Comparison of ENCODE assay signal across 16 cellular contexts in the genomic region with DNA sequence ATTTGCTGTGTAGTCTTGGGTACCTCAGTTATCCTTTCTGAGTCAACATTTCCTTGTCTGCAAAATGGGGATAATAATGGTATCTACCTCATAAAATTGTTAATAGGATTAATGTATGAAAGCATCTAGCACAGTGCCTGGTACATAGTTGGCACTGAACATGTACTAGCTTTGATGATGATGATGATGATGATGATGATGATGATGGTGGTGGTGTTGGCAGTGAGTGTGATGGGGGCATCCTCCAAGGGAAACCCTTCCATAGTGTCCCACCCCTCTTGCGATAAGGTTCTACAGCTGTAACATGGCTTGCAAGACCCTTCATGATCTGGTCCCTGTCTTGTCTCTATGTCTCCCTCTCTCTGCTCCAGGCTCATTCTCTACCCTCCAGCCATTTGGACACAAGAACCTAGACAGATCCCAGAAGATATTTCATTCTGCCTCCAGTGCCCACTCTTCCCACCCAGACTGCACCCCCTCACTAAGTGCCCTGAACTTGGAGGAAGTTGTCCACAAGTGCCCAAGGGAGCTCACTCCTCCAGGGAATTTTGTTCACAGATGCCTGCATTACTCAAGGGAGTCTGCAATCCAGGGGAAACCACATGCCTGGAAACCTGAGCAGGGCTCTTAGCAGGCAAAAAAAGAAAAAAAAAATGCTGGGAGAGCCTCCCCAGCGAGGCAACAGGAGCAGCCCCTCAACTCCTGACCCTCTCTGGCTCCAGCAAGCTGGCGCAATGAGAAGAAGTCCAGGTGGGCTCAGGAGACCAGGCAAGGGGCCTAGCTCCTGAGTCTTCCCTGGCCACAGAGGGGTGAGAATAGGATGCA. TPM values are rescaled to one million over a fixed set of nuclear protein-coding genes. Genes with fewer than 3 reads are reported as not detected.
DNase-seq lines count a peak whose midpoint lies in the region; ATAC-seq, FAIRE-seq and TF ChIP-seq lines count a peak whose summit lies in the region.
"Had no signal": no experiment of that assay in that cellular context is flagged by ENCODE, and none has a peak within 500 bp of the region (broad histone marks: within the 10 kb centered on the region; RNA-seq: fewer than 3 reads in every experiment).

No MANE protein-coding gene starts in this region.

- H3K27me3 Mint-ChIP-seq in progenitor cell of endocrine pancreas, result peaks cover 3% of the 10 kb centered on the region

- H3K36me3 ChIP-seq in RWPE2 (ENCODE audit: low read depth) (peaks cover 3% of the 10 kb centered on the region; the same call in 1 of the 2 replicates), smooth muscle cell (ENCODE audit: low read depth) (no peaks in the 10 kb centered on the region), small intestine (ENCODE audit: control insufficient read depth in 2 of 2, insufficient read depth in 2 of 2, low read length in 2 of 2) (no peaks in the 10 kb centered on the region)
- H3K36me3 ChIP-seq: lower lobe of right lung had no signal

- peak overlapping the region; percentile 59 for H3K4me2 ChIP-seq in smooth muscle cell

- POLR2A ChIA-PET in GM10248 (lab: Yijun Ruan, JAX), result no interaction called here

- H4K20me1 ChIP-seq in smooth muscle cell (ENCODE audit: low read depth), result no peaks in the 10 kb centered on the region

- peaks cover 25% of the 10 kb centered on the region for H3F3A ChIP-seq in smooth muscle cell (ENCODE audit: low read depth)

- peak overlapping the region; percentile 48 for H3K9ac ChIP-seq in smooth muscle cell (ENCODE audit: low read depth)

- CTCF ChIA-PET in GM10248 (lab: Yijun Ruan, JAX), result no interaction called here

- H3K27me3 ChIP-seq in RWPE2 (ENCODE audit: insufficient read depth, poor library complexity, severe bottlenecking), result no peaks in the 10 kb centered on the region
- no peaks in the 10 kb centered on the region for H3K27me3 ChIP-seq in smooth muscle cell (ENCODE audit: low read depth)
- H3K27me3 ChIP-seq in small intestine (ENCODE audit: control insufficient read depth in 2 of 2, insufficient read depth in 2 of 2, low read length in 2 of 2), result no peaks in the 10 kb centered on the region
- H3K27me3 ChIP-seq: colonic mucosa had no signal

- no peaks in the 10 kb centered on the region for H3K4me1 Mint-ChIP-seq in progenitor cell of endocrine pancreas (ENCODE audit: low read depth)

- H3K9me3 Mint-ChIP-seq in progenitor cell of endocrine pancreas (ENCODE audit: low read depth), result peaks cover 4% of the 10 kb centered on the region

- no peak overlapping the region for H2AFZ ChIP-seq in smooth muscle cell (ENCODE audit: low read depth)

- H3K27ac ChIP-seq in RWPE2 (ENCODE audit: poor library complexity, severe bottlenecking) (peak overlapping the region; percentile 61), smooth muscle cell (ENCODE audit: low read depth) (peak overlapping the region; percentile 94), small intestine (ENCODE audit: low read depth in 1 of 2, low read length in 1 of 2) (no peak overlapping the region)
- H3K27ac ChIP-seq: 22Rv1, colonic mucosa, lower lobe of right lung had no signal

- H3K27ac Mint-ChIP-seq in progenitor cell of endocrine pancreas, result no peak overlapping the region
- H3K27ac Mint-ChIP-seq: activated naive CD8-positive, alpha-beta T cell had no signal

- H3K9me3 ChIP-seq in RWPE2 (ENCODE audit: severe bottlenecking) (no peaks in the 10 kb centered on the region), smooth muscle cell (replicated peaks; ENCODE audit: low read depth) (no peaks in the 10 kb centered on the region), small intestine (ENCODE audit: control insufficient read depth, low read depth) (no peaks in the 10 kb centered on the region)
- H3K9me3 ChIP-seq: colonic mucosa, lower lobe of right lung had no signal

- no peaks in the 10 kb centered on the region for H3K79me2 ChIP-seq in smooth muscle cell (ENCODE audit: low read depth)

- H3K4me3 Mint-ChIP-seq in progenitor cell of endocrine pancreas (ENCODE audit: low read depth), result no peak overlapping the region
- H3K4me3 Mint-ChIP-seq: activated naive CD8-positive, alpha-beta T cell had no signal

- peaks cover 24% of the 10 kb centered on the region for H3K4me1 ChIP-seq in RWPE2 (ENCODE audit: insufficient read depth, poor library complexity, severe bottlenecking)
- peaks cover 7% of the 10 kb centered on the region for H3K4me1 ChIP-seq in smooth muscle cell (ENCODE audit: low read depth)
- peaks cover 0 to 3% of the 10 kb centered on the region in 2 donors for H3K4me1 ChIP-seq in small intestine (ENCODE audit: control insufficient read depth in 2 of 2, insufficient read depth in 1 of 2, low read depth in 1 of 2, low read length in 1 of 2)
- H3K4me1 ChIP-seq: colonic mucosa, lower lobe of right lung had no signal

- H3K4me3 ChIP-seq in RWPE2 (ENCODE audit: severe bottlenecking) (no peak overlapping the region), smooth muscle cell (no peak overlapping the region), small intestine (ENCODE audit: low read depth in 1 of 2, low read length in 2 of 2) (no peak overlapping the region)
- H3K4me3 ChIP-seq: colonic mucosa, lower lobe of right lung had no signal

- DNase-seq in DMS 273 (lab: John Stamatoyannopoulos, UW; ENCODE audit: unreplicated experiment) (peak; percentile 29), DMS 273 treated with DMSO at 0.1 percent for 48 hours (lab: John Stamatoyannopoulos, UW) (no peak), RWPE2 (ENCODE audit: low spot score) (no peak), fibroblast of gingiva (ENCODE audit: low read depth) (peak; percentile 73), smooth muscle cell (lab: John Stamatoyannopoulos, UW; ENCODE audit: unreplicated experiment) (peak; percentile 24), progenitor cell of endocrine pancreas (ENCODE audit: low spot score, unreplicated experiment) (no peak), small intestine (no peak), GM10248 (ENCODE audit: extremely low spot score) (no peak)
- DNase-seq: activated CD4-positive, CD25-positive, alpha-beta regulatory T cell; activated CD8-positive, alpha-beta memory T cell treated with anti-CD3 and anti-CD28 coated beads, Interleukin-2, amount 50 U/mL, for 4 hours; colonic mucosa; COR-L47; lower lobe of right lung; NCI-H345 had no signal

- TF ChIP-seq CTCF in RWPE2 (IDR thresholded peaks at IDR 0.05; ENCODE audit: poor library complexity, severe bottlenecking), result no peak
- TF ChIP-seq CTCF in smooth muscle cell (IDR thresholded peaks at IDR 0.05; ENCODE audit: borderline replicate concordance, insufficient read depth, poor library complexity, severe bottlenecking), result no peak
- no peak for TF ChIP-seq CTCF in progenitor cell of endocrine pancreas (IDR thresholded peaks at IDR 0.05; ENCODE audit: unreplicated experiment)
- no peak for TF ChIP-seq CTCF in GM10248 (IDR thresholded peaks at IDR 0.05; ENCODE audit: control extremely low read depth, extremely low read depth, low read depth, missing control alignments)

- no peak for FAIRE-seq in small intestine (lab: Jason Lieb, UNC)

- WGBS in smooth muscle cell (ENCODE audit: low lambda C conversion rate), result 63% methylated on average over 3 of the region's 3 CpGs
- 85 to 90% (median 89%) methylated on average over 3 of the region's 3 CpGs for WGBS in small intestine, 3 donors

- H3K36me3 Mint-ChIP-seq in progenitor cell of endocrine pancreas (ENCODE audit: insufficient read depth), result no peaks in the 10 kb centered on the region
- H3K36me3 Mint-ChIP-seq: activated naive CD8-positive, alpha-beta T cell had no signal

- ATAC-seq in RWPE2 (ENCODE audit: low read depth), result peak; percentile 51

RNA-seq across cellular contexts. Expression of a gene that starts 10.1 kb away (rescaled TPM):
- total RNA-seq in smooth muscle cell (17.5 and 28.2 TPM in 2 replicates), progenitor cell of endocrine pancreas (not detected in 2 replicates)
- polyA plus RNA-seq in smooth muscle cell (29.3 and 39.6 TPM in 2 replicates), small intestine (1 to 10 TPM; 1.1 to 4.3 (median 2.1) TPM)
- total RNA-seq: lower lobe of right lung had no signal

RNA-seq across cellular contexts. Expression of a gene that starts 41.3 kb away (rescaled TPM):
- total RNA-seq in smooth muscle cell (12.2 and 16.9 TPM in 2 replicates), progenitor cell of endocrine pancreas (0.36 and 0.42 TPM in 2 replicates)
- polyA plus RNA-seq in smooth muscle cell (10.4 and 16.6 TPM in 2 replicates), small intestine (1 to 10 TPM; 1.3 to 8.2 (median 4.1) TPM)

Comparison
In these comparisons a context has a peak if more than half of its experiments do, and no peak if none do; other contexts are left out.
1. DNase-seq: peak in DMS 273 (single experiment), fibroblast of gingiva (single experiment) and smooth muscle cell (single experiment); none in DMS 273 treated with DMSO at 0.1 percent for 48 hours (single experiment), RWPE2 (single experiment), progenitor cell of endocrine pancreas (single experiment), small intestine (single experiment) and GM10248 (single experiment).
2. H3K27ac ChIP-seq: peak in RWPE2 (single experiment) and smooth muscle cell (single experiment); none in small intestine (0 of 2).
3. RNA of a gene that starts 10.1 kb away (total RNA-seq): 17.5 to 28.2 TPM in smooth muscle cell; not detected in progenitor cell of endocrine pancreas; every median in the first group is over 10 times any median in the second.